ENCODE assay signal across 27 cellular contexts in the genomic region with DNA sequence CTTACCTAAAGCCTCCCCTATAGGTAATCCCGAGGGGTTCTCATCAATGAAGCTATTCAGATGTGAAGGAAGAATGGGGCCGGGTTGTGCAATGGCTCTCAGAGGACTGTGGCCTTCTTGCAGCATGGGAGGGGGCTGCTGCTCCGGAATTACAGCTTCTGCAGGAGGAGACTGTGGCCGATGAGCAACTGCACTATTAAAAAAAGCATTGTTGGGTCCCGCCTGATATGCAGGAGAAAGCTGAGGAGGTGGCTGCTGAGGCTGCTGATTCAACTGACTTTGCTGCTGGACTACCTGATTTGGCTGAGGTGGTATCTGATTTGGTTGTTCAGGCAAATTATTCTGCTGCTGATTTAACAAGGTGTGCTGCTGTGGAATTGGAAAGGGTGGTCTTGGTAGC.
A peak's percentile ranks its signal among the peaks of the same experiment; 100 is the strongest.
DNase-seq lines count a peak whose midpoint lies in the region; ATAC-seq, FAIRE-seq and TF ChIP-seq lines count a peak whose summit lies in the region.
"Had no signal": no experiment of that assay in that cellular context is flagged by ENCODE, and none has a peak within 500 bp of the region (broad histone marks: within the 10 kb centered on the region; RNA-seq: fewer than 3 reads in every experiment).

No MANE protein-coding gene starts in this region.

- peak overlapping the region in 4 of 7 donors; percentile 1 to 55 (median 43) for H3K27ac Mint-ChIP-seq in CD14-positive monocyte
- peak overlapping the region; percentile 30 for H3K27ac Mint-ChIP-seq in nephron progenitor cell
- H3K27ac Mint-ChIP-seq: activated naive CD8-positive, alpha-beta T cell treated with anti-CD3 and anti-CD28 coated beads for 36 hours; activated T-helper 2 cell treated with anti-CD3 and anti-CD28 coated beads, Interferon-gamma antibody, Interleukin-2, Interleukin-4, amounts not matched to agents 10 μg/mL and 5 μg/mL and 100 μg/mL, durations not matched to agents 14 hours and 24 hours and 36 hours; memory B cell had no signal

- H3K4me2 ChIP-seq in GM12878 (ENCODE audit: control insufficient read depth, insufficient read depth), result no peak overlapping the region

- no peaks in the 10 kb centered on the region for H3K4me1 ChIP-seq in GM12878 (ENCODE audit: control insufficient read depth, insufficient read depth, low read length)

- no peaks in the 10 kb centered on the region for H3K79me2 ChIP-seq in GM12878 (ENCODE audit: control insufficient read depth, insufficient read depth, low read length)

- peaks cover 66 to 81% of the 10 kb centered on the region in 2 donors for H3K36me3 Mint-ChIP-seq in CD14-positive monocyte
- H3K36me3 Mint-ChIP-seq in nephron progenitor cell (ENCODE audit: low read depth), result peaks cover 76% of the 10 kb centered on the region

- DNase-seq in CD14-positive monocyte (ENCODE audit: low spot score), result no peak
- DNase-seq in HTR-8/SVneo (ENCODE audit: insufficient read length, low spot score), result no peak
- no peak for DNase-seq in GM12878 (ENCODE audit: low read depth, low spot score)
- no peak for DNase-seq in nephron progenitor cell
- no peak for DNase-seq in MG63
- no peak for DNase-seq in stimulated activated CD4-positive, alpha-beta T cell treated with anti-CD3 and anti-CD28 coated beads, Interleukin-2, amount 100 ng/mL, for 48 hours
- DNase-seq: activated CD4-positive, alpha-beta T cell treated with anti-CD3 and anti-CD28 coated beads for 4 hours; activated CD8-positive, alpha-beta memory T cell treated with anti-CD3 and anti-CD28 coated beads for 24 hours; activated naive CD8-positive, alpha-beta T cell treated with anti-CD3 and anti-CD28 coated beads for 36 hours; activated T-cell treated with anti-CD3 and anti-CD28 coated beads for 4 hours; aorta; cortex of kidney; HCEC 1CT; NCI-H1417; NCI-H2029 treated with DMSO at 0.1 percent for 48 hours; NCI-H524; right cardiac atrium; SHP77; T-helper 9 cell; upper lobe of left lung had no signal

- H3K9me3 Mint-ChIP-seq in CD14-positive monocyte, result no peaks in the 10 kb centered on the region
- no peaks in the 10 kb centered on the region for H3K9me3 Mint-ChIP-seq in nephron progenitor cell
- H3K9me3 Mint-ChIP-seq: activated naive CD8-positive, alpha-beta T cell treated with anti-CD3 and anti-CD28 coated beads for 36 hours; activated T-helper 2 cell treated with anti-CD3 and anti-CD28 coated beads, Interferon-gamma antibody, Interleukin-2, Interleukin-4, amounts not matched to agents 10 μg/mL and 5 μg/mL and 100 μg/mL, durations not matched to agents 14 hours and 24 hours and 36 hours; memory B cell had no signal

- no peak overlapping the region for H3K9ac ChIP-seq in GM12878 (ENCODE audit: control insufficient read depth, insufficient read depth, low read length)

- H3K27me3 Mint-ChIP-seq in CD14-positive monocyte (ENCODE audit: low read depth in 3 of 3), result peaks cover 0 to 2% (median under 1%) of the 10 kb centered on the region in 3 donors
- peaks cover 2% of the 10 kb centered on the region for H3K27me3 Mint-ChIP-seq in nephron progenitor cell (ENCODE audit: low read depth, poor library complexity)
- H3K27me3 Mint-ChIP-seq: activated naive CD8-positive, alpha-beta T cell treated with anti-CD3 and anti-CD28 coated beads for 36 hours; memory B cell had no signal

- peak; percentile 54 for FAIRE-seq in HTR-8/SVneo (lab: Jason Lieb, UNC)
- no peak for FAIRE-seq in GM12878 (lab: Jason Lieb, UNC)
- FAIRE-seq: islet of Langerhans had no signal

- H3K27me3 ChIP-seq in GM12878 (replicated peaks in 1 of 2; ENCODE audit: control insufficient read depth in 2 of 2, insufficient read depth in 2 of 2, low read length in 1 of 2) (no peaks in the 10 kb centered on the region), MG63 (no peaks in the 10 kb centered on the region)
- H3K27me3 ChIP-seq: cardiac muscle cell, upper lobe of left lung had no signal

- in situ Hi-C loops in GM12878 (cut with MboI), result no loop called here

- TF ChIP-seq POLR2A in GM12878 (IDR thresholded peaks at IDR 0.05; ENCODE audit: low read depth, low read length), result no peak

- POLR2A ChIA-PET in GM12878 (lab: Charles Lee), result interaction anchor here (1.4 kb wide), 1 partner anchor 8 kb away, joined by 3 read pairs; no protein-coding TSS in a partner anchor

- TF ChIP-seq EP300 in GM12878 (IDR thresholded peaks at IDR 0.05; ENCODE audit: borderline replicate concordance in 1 of 2, control insufficient read depth in 1 of 2, low read depth in 2 of 2, low read length in 2 of 2), result no peak

- H3K9me3 ChIP-seq in GM12878 (replicated peaks; ENCODE audit: control insufficient read depth, insufficient read depth, low read length) (no peaks in the 10 kb centered on the region), MG63 (no peaks in the 10 kb centered on the region)
- H3K9me3 ChIP-seq: upper lobe of left lung had no signal

- peaks cover 14 to 29% of the 10 kb centered on the region in 2 experiments for H3K36me3 ChIP-seq in GM12878 (ENCODE audit: control insufficient read depth in 2 of 2, insufficient read depth in 2 of 2, low read length in 1 of 2)
- H3K36me3 ChIP-seq in MG63, result peaks cover 67% of the 10 kb centered on the region

- RAD21 ChIA-PET in GM12878 (lab: Charles Lee; ENCODE audit: unreplicated experiment), result no interaction called here

- BruUV-seq in GM12878 (replicated peaks; lab: Mats Ljungman, UMichigan), result TSS peak; percentile 34

- H4K20me1 ChIP-seq in GM12878 (ENCODE audit: control insufficient read depth, insufficient read depth), result no peaks in the 10 kb centered on the region

- H3K27ac ChIP-seq in GM12878 (ENCODE audit: control insufficient read depth, insufficient read depth), result no peak overlapping the region
- H3K27ac ChIP-seq: cardiac muscle cell, upper lobe of left lung had no signal

- WGBS in GM12878 (ENCODE audit: insufficient coverage, insufficient replicate concordance, low lambda C conversion rate, missing lambda C conversion rate), result 87% methylated on average over 5 of the region's 5 CpGs

- H3K4me3 ChIP-seq in GM12878 (no peak overlapping the region), MG63 (no peak overlapping the region)
- H3K4me3 ChIP-seq: cardiac muscle cell, upper lobe of left lung had no signal

- no peak for TF ChIP-seq RAD21 in GM12878 (IDR thresholded peaks at IDR 0.05; ENCODE audit: insufficient read depth, low read depth, low read length)

- CTCF ChIA-PET in GM12878 (lab: Yijun Ruan, JAX), result no interaction called here

- no peak overlapping the region for H3K4me3 Mint-ChIP-seq in CD14-positive monocyte
- no peak overlapping the region for H3K4me3 Mint-ChIP-seq in nephron progenitor cell
- H3K4me3 Mint-ChIP-seq: activated naive CD8-positive, alpha-beta T cell treated with anti-CD3 and anti-CD28 coated beads for 36 hours; memory B cell had no signal

- no peak for TF ChIP-seq CTCF in CD14-positive monocyte (IDR thresholded peaks at IDR 0.05)
- TF ChIP-seq CTCF in GM12878 (IDR thresholded peaks at IDR 0.05 in 2 of 3, conservative IDR thresholded peaks at IDR 0.05 in 1 of 3; ENCODE audit: control insufficient read depth in 2 of 3, extremely low read depth in 1 of 3, insufficient read depth in 1 of 3, low read depth in 3 of 3, low read length in 3 of 3), result no peak
- TF ChIP-seq CTCF in nephron progenitor cell (IDR thresholded peaks at IDR 0.05), result no peak

- intact Hi-C loops in CD14-positive monocyte (cut with micrococcal nuclease) (no loop called here), GM12878 (cut with micrococcal nuclease; ENCODE audit: unreplicated experiment) (no loop called here)

- ATAC-seq in GM12878, result no peak
- no peak for ATAC-seq in GM21390 (IDR thresholded peaks at IDR 0.05; ENCODE audit: unreplicated experiment)
- ATAC-seq in GM19395 (IDR thresholded peaks at IDR 0.05; ENCODE audit: unreplicated experiment), result no peak
- ATAC-seq: left lobe of liver, right cardiac atrium had no signal

- H2AFZ ChIP-seq in GM12878 (ENCODE audit: control insufficient read depth, low read depth, low read length), result no peak overlapping the region

- SMC1A ChIA-PET in GM12878 (lab: Charles Lee; ENCODE audit: uncharacterized antibody, unreplicated experiment), result interaction anchor here (1.9 kb wide), 1 partner anchor 22 kb away, joined by 6 read pairs; no protein-coding TSS in a partner anchor

- H3K4me1 Mint-ChIP-seq in CD14-positive monocyte (peaks cover 14% of the 10 kb centered on the region), nephron progenitor cell (peaks cover 11% of the 10 kb centered on the region)
- H3K4me1 Mint-ChIP-seq: memory B cell had no signal

TF ChIP-seq in GM12878, 131 proteins besides CTCF, POLR2A, EP300 and RAD21:
- TF ChIP-seq NFIC (IDR thresholded peaks at IDR 0.05; ENCODE audit: low read depth, low read length) (no peak), MEF2A (IDR thresholded peaks at IDR 0.05; ENCODE audit: insufficient read depth, low read depth, low read length) (no peak), RUNX3 (IDR thresholded peaks at IDR 0.05; ENCODE audit: low read length) (no peak), WRNIP1 (IDR thresholded peaks at IDR 0.05; ENCODE audit: borderline replicate concordance, low read depth, low read length) (no peak), PAX5 (IDR thresholded peaks at IDR 0.05; ENCODE audit: borderline replicate concordance, low read depth, low read length) (no peak), YBX1 (IDR thresholded peaks at IDR 0.05) (no peak), ASH2L (IDR thresholded peaks at IDR 0.05; ENCODE audit: borderline replicate concordance, low read depth) (no peak), GATAD2B (conservative IDR thresholded peaks at IDR 0.05; ENCODE audit: low read depth) (no peak), STAT3 (IDR thresholded peaks at IDR 0.05; ENCODE audit: low read depth, low read length) (no peak)
